ENCODE assay signal across 8 cellular contexts in genomic region chr12:1644523-1645438, GRCh38. TPM values are rescaled to one million over a fixed set of nuclear protein-coding genes. Genes with fewer than 3 reads are reported as not detected.
DNase-seq lines count a peak whose midpoint lies in the region; ATAC-seq lines count a peak whose summit lies in the region.

No MANE protein-coding gene starts in this region.

- DNase-seq in Jurkat, Clone E6-1 (ENCODE audit: low read depth, low spot score): peak; percentile 28
- DNase-seq in SK-N-MC (ENCODE audit: low read depth, low spot score): no peak
- peak; percentile 92 for DNase-seq in Right ventricle myocardium superior
- DNase-seq in sciatic nerve (ENCODE audit: low spot score): peak; percentile 90
- no peak for DNase-seq in CD1c-positive myeloid dendritic cell (ENCODE audit: extremely low spot score)
- DNase-seq in HCEC 1CT: no peak

- no peaks in the 10 kb centered on the region for H3K9me3 ChIP-seq in SK-N-MC (ENCODE audit: low read depth, low read length)

- no peak overlapping the region for H3K9ac ChIP-seq in SK-N-MC (ENCODE audit: insufficient read length)

- no peak overlapping the region; the same call in 1 of the 2 replicates for H3K27ac ChIP-seq in SK-N-MC

- H3K36me3 ChIP-seq in SK-N-MC (ENCODE audit: insufficient read depth, low read length): no peaks in the 10 kb centered on the region

- intact Hi-C loops in Right ventricle myocardium superior (cut with DNase I) (no loop called here), sciatic nerve (cut with DNase I) (no loop called here)

- ATAC-seq in Right ventricle myocardium superior (ENCODE audit: poor library complexity): peak; percentile 82
- peak; percentile 85 for ATAC-seq in sciatic nerve
- no peak for ATAC-seq in HG03457 (IDR thresholded peaks at IDR 0.05; ENCODE audit: unreplicated experiment)
- no peak for ATAC-seq in HG02973 (IDR thresholded peaks at IDR 0.05; ENCODE audit: unreplicated experiment)

- no peak overlapping the region for H3K4me3 ChIP-seq in Jurkat, Clone E6-1 (ENCODE audit: low read length)
- H3K4me3 ChIP-seq in SK-N-MC: peak overlapping the region; percentile 65

RNA-seq across cellular contexts. Expression of gene WNT5B, which starts 15.8 kb away (rescaled TPM):
- polyA plus RNA-seq in Jurkat, Clone E6-1 (2012; ENCODE audit: insufficient read depth, insufficient read length): 1.3 TPM
- 3.2 TPM for total RNA-seq in Right ventricle myocardium superior
- 10.6 TPM for total RNA-seq in sciatic nerve

RNA-seq across cellular contexts. Expression of gene ADIPOR2, which starts 46.1 kb away (rescaled TPM):
- 51.3 TPM for polyA plus RNA-seq in Jurkat, Clone E6-1 (2012; ENCODE audit: insufficient read depth, insufficient read length)
- total RNA-seq in Right ventricle myocardium superior (30.8 TPM), sciatic nerve (79.3 TPM)

RNA-seq across cellular contexts. Expression of gene FBXL14, which starts 50.4 kb away (rescaled TPM):
- 12.1 TPM for polyA plus RNA-seq in Jurkat, Clone E6-1 (2012; ENCODE audit: insufficient read depth, insufficient read length)
- total RNA-seq in Right ventricle myocardium superior (7.0 TPM), sciatic nerve (14.0 TPM)

Comparison
In these comparisons a context has a peak if more than half of its experiments do, and no peak if none do; other contexts are left out.
1. DNase-seq: peak in Jurkat, Clone E6-1 (single experiment), Right ventricle myocardium superior (single experiment) and sciatic nerve (single experiment); none in SK-N-MC (single experiment), CD1c-positive myeloid dendritic cell (single experiment) and HCEC 1CT (single experiment).
2. ATAC-seq: peak in Right ventricle myocardium superior (single experiment) and sciatic nerve (single experiment); none in HG03457 (single experiment) and HG02973 (single experiment).